8 cellular contexts compared by ENCODE assay signal in genomic region chr17:29179232-29180036, GRCh38. TPM values are rescaled to one million over a fixed set of nuclear protein-coding genes. Genes with fewer than 3 reads are reported as not detected.
DNase-seq lines count a peak whose midpoint lies in the region; ATAC-seq and TF ChIP-seq lines count a peak whose summit lies in the region.

No MANE protein-coding gene starts in this region.

- no peak for TF ChIP-seq CTCF in endodermal cell (conservative IDR thresholded peaks at IDR 0.05)
- no peak for TF ChIP-seq CTCF in vagina (IDR thresholded peaks at IDR 0.05)
- TF ChIP-seq CTCF in GM13976 (IDR thresholded peaks at IDR 0.05; ENCODE audit: borderline replicate concordance, control extremely low read depth, extremely low read depth, insufficient read depth, missing control alignments) = no peak

- peaks cover 4 to 38% (median 17%) of the 10 kb centered on the region in 4 donors for H3K4me1 Mint-ChIP-seq in CD4-positive, CD25-positive, alpha-beta regulatory T cell
- peaks cover 29% of the 10 kb centered on the region for H3K4me1 Mint-ChIP-seq in endodermal cell

- no peaks in the 10 kb centered on the region for H3K36me3 ChIP-seq in CD4-positive, CD25-positive, alpha-beta regulatory T cell (ENCODE audit: control insufficient read depth, insufficient read depth, low read length)
- H3K36me3 ChIP-seq in SJSA1 (0 out of 2 replicates have a peak, but pooled peaks cover 3% of the 10 kb centered on the region), endodermal cell (ENCODE audit: control insufficient read depth, insufficient read depth, low read length) (no peaks in the 10 kb centered on the region), mucosa of stomach (ENCODE audit: control insufficient read depth, insufficient read depth, low read length) (no peaks in the 10 kb centered on the region), vagina (no peaks in the 10 kb centered on the region)

- no peaks in the 10 kb centered on the region for H3K9me3 ChIP-seq in CD4-positive, CD25-positive, alpha-beta regulatory T cell (ENCODE audit: control insufficient read depth in 2 of 2, low read length in 2 of 2)
- H3K9me3 ChIP-seq in SJSA1 (replicated peaks) (no peaks in the 10 kb centered on the region), endodermal cell (ENCODE audit: control insufficient read depth, low read length) (peaks cover 5% of the 10 kb centered on the region), mucosa of stomach (ENCODE audit: control insufficient read depth, low read length) (no peaks in the 10 kb centered on the region), vagina (no peaks in the 10 kb centered on the region)

- TF ChIP-seq POLR2A in vagina (IDR thresholded peaks at IDR 0.05) = no peak

- peak overlapping the region; percentile 54 to 84 (median 72) for H3K4me3 Mint-ChIP-seq in CD4-positive, CD25-positive, alpha-beta regulatory T cell
- H3K4me3 Mint-ChIP-seq in endodermal cell = peak overlapping the region; percentile 72

- no peaks in the 10 kb centered on the region for H3K27me3 ChIP-seq in CD4-positive, CD25-positive, alpha-beta regulatory T cell (ENCODE audit: control insufficient read depth, insufficient read depth, low read length)
- H3K27me3 ChIP-seq in SJSA1 (replicated peaks) (no peaks in the 10 kb centered on the region), endodermal cell (ENCODE audit: control insufficient read depth, insufficient read depth, low read length, poor library complexity, severe bottlenecking) (peaks cover 16% of the 10 kb centered on the region), mucosa of stomach (ENCODE audit: control insufficient read depth, insufficient read depth, low read length) (no peaks in the 10 kb centered on the region), vagina (no peaks in the 10 kb centered on the region)

- peaks cover 16% of the 10 kb centered on the region for H3K27me3 Mint-ChIP-seq in CD4-positive, CD25-positive, alpha-beta regulatory T cell
- peaks cover 29% of the 10 kb centered on the region for H3K27me3 Mint-ChIP-seq in endodermal cell (ENCODE audit: insufficient read depth)

- H3K27ac Mint-ChIP-seq in CD4-positive, CD25-positive, alpha-beta regulatory T cell = peak overlapping the region in 2 of 3 donors; percentile 31 to 43
- H3K27ac Mint-ChIP-seq in endodermal cell = peak overlapping the region; percentile 93

- no peak overlapping the region for H3K27ac ChIP-seq in CD4-positive, CD25-positive, alpha-beta regulatory T cell (ENCODE audit: insufficient read depth, low read length, poor library complexity, severe bottlenecking)
- H3K27ac ChIP-seq in SJSA1 (no peak overlapping the region), endodermal cell (ENCODE audit: low read depth, low read length) (peak overlapping the region; percentile 72), vagina (peak overlapping the region; percentile 93)

- no peak for ATAC-seq in CD4-positive, CD25-positive, alpha-beta regulatory T cell (ENCODE audit: low read depth in 2 of 2)
- no peak for ATAC-seq in HG03460 (IDR thresholded peaks at IDR 0.05; ENCODE audit: unreplicated experiment)

- intact Hi-C loops in vagina (cut with DNase I) = loop anchor here (5.0 kb wide), 1 partner anchor 37 kb away; no protein-coding TSS in a partner anchor

- H3K9ac ChIP-seq in endodermal cell (ENCODE audit: extremely low read depth, low read length, poor library complexity, severe bottlenecking) = peak overlapping the region; percentile 31
- peak overlapping the region; percentile 84 for H3K9ac ChIP-seq in mucosa of stomach (ENCODE audit: low read length)

- DNase-seq in CD4-positive, CD25-positive, alpha-beta regulatory T cell = no peak
- DNase-seq in HT-29 (ENCODE audit: low spot score) (peak; percentile 84), SJSA1 (ENCODE audit: low read depth in 1 of 2, low spot score in 2 of 2) (no peak), endodermal cell (peak; percentile 98), vagina (ENCODE audit: extremely low spot score in 2 of 2) (no peak), GM13976 (ENCODE audit: low spot score) (no peak)

- in situ Hi-C loops in GM13976 (cut with MboI; ENCODE audit: low sequenced_read_pairs, unreplicated experiment) = no loop called here

- no peak overlapping the region for H3K4me3 ChIP-seq in CD4-positive, CD25-positive, alpha-beta regulatory T cell (ENCODE audit: low read depth, low read length)
- H3K4me3 ChIP-seq in SJSA1 = peak overlapping the region; percentile 52
- peak overlapping the region; percentile 84 for H3K4me3 ChIP-seq in endodermal cell (ENCODE audit: low read length)
- peak overlapping the region; percentile 20 for H3K4me3 ChIP-seq in mucosa of stomach (ENCODE audit: low read length)
- peak overlapping the region; percentile 73 to 75 for H3K4me3 ChIP-seq in vagina

- WGBS in endodermal cell (ENCODE audit: insufficient coverage in 1 of 2, insufficient read length in 1 of 2), 2 experiments = 3% methylated on average over 28 of the region's 28 CpGs; no CpG with 5 or more reads in 1 of the 2 experiments

- no peaks in the 10 kb centered on the region for H3K36me3 Mint-ChIP-seq in CD4-positive, CD25-positive, alpha-beta regulatory T cell
- H3K36me3 Mint-ChIP-seq in endodermal cell (ENCODE audit: low read depth) = no peaks in the 10 kb centered on the region

- peaks cover 26% of the 10 kb centered on the region for H3K4me1 ChIP-seq in CD4-positive, CD25-positive, alpha-beta regulatory T cell (ENCODE audit: control insufficient read depth, insufficient read depth, low read length, poor library complexity, severe bottlenecking)
- H3K4me1 ChIP-seq in SJSA1 (replicated peaks) (peaks cover 42% of the 10 kb centered on the region), endodermal cell (ENCODE audit: control insufficient read depth, insufficient read depth, low read length) (peaks cover 9% of the 10 kb centered on the region), mucosa of stomach (ENCODE audit: control insufficient read depth, insufficient read depth, low read length) (peaks cover 48% of the 10 kb centered on the region), vagina (peaks cover 52% of the 10 kb centered on the region)

- no peaks in the 10 kb centered on the region for H3K9me3 Mint-ChIP-seq in CD4-positive, CD25-positive, alpha-beta regulatory T cell
- peaks cover 12% of the 10 kb centered on the region for H3K9me3 Mint-ChIP-seq in endodermal cell

RNA-seq across cellular contexts. Expression of gene MYO18A, which starts 0.8 kb away (rescaled TPM):
- 193 TPM for total RNA-seq in CD4-positive, CD25-positive, alpha-beta regulatory T cell
- polyA plus RNA-seq in CD4-positive, CD25-positive, alpha-beta regulatory T cell = 10 to 100 TPM; 16.8 to 22.6 (median 20.2) TPM
- total RNA-seq in HT-29 (2014; rRNA removed; shearing (Covaris generic)) = 105 and 108 TPM in 2 replicates
- total RNA-seq in SJSA1 (2014; rRNA removed; shearing (Covaris generic)) = 13.4 and 43.5 TPM in 2 replicates
- 10 to 100 TPM; 43.8 to 56.7 TPM for total RNA-seq in endodermal cell
- polyA plus RNA-seq in endodermal cell (2013, experiment 1 of 2) = 30.0 TPM
- polyA plus RNA-seq in endodermal cell (2013, experiment 2 of 2) = 37.8 TPM
- total RNA-seq in vagina = 70.7 TPM

Comparison
In these comparisons a context has a peak if more than half of its experiments do, and no peak if none do; other contexts are left out.
1. DNase-seq: peak in HT-29 (single experiment) and endodermal cell (single experiment); none in CD4-positive, CD25-positive, alpha-beta regulatory T cell (0 of 3), SJSA1 (0 of 2), vagina (0 of 2) and GM13976 (single experiment).
2. H3K27ac ChIP-seq: peak in endodermal cell (single experiment) and vagina (single experiment); none in CD4-positive, CD25-positive, alpha-beta regulatory T cell (single experiment) and SJSA1 (single experiment).